Comparison of ENCODE assay signal across 13 cellular contexts in the genomic region with DNA sequence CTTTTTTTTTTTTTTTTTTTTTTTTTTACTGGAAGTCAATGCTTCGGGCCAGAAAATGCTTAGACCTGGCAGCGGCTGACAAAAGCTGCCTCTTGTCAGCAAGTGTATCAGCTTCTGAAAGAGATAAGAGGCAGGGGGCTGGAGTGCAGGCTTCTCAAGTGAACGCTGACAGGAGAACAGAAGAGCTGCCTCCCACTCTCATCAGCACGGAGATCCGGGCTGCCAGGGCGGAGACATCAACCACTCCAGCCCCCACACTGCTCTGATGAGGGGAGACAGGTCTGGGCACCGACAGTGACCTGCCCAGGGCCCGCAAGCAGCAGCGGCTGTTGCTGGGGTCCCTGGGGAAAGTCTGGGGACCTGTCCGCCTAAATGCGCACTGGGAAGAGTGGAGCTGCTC. TPM values are rescaled to one million over a fixed set of nuclear protein-coding genes. Genes with fewer than 3 reads are reported as not detected.
DNase-seq lines count a peak whose midpoint lies in the region; TF ChIP-seq lines count a peak whose summit lies in the region.
"Had no signal": no experiment of that assay in that cellular context is flagged by ENCODE, and none has a peak within 500 bp of the region (broad histone marks: within the 10 kb centered on the region; RNA-seq: fewer than 3 reads in every experiment).

No MANE protein-coding gene starts in this region.

- H3K4me1 ChIP-seq in mammary epithelial cell (ENCODE audit: insufficient read depth, low read length) = peaks cover 13% of the 10 kb centered on the region
- H3K4me1 ChIP-seq in breast epithelium = no peaks in the 10 kb centered on the region
- H3K4me1 ChIP-seq in NT2/D1 (ENCODE audit: insufficient read depth, insufficient read length) = peaks cover 4% of the 10 kb centered on the region

- no peak for TF ChIP-seq CTCF in mammary epithelial cell (conservative IDR thresholded peaks at IDR 0.05 in 1 of 2, IDR thresholded peaks at IDR 0.05 in 1 of 2; ENCODE audit: extremely low read depth in 1 of 2, insufficient read depth in 1 of 2, low read depth in 1 of 2, low read length in 2 of 2)
- TF ChIP-seq CTCF in breast epithelium (IDR thresholded peaks at IDR 0.05) = no peak

- BruUV-seq in mammary epithelial cell (replicated peaks; lab: Mats Ljungman, UMichigan) = no TSS peak

- no peaks in the 10 kb centered on the region for H3K79me2 ChIP-seq in mammary epithelial cell (ENCODE audit: insufficient read depth, low read length)

- H3K36me3 ChIP-seq in mammary epithelial cell (ENCODE audit: insufficient read depth, low read length) (no peaks in the 10 kb centered on the region), breast epithelium (no peaks in the 10 kb centered on the region), NT2/D1 (ENCODE audit: insufficient read depth, insufficient read length, low read length) (no peaks in the 10 kb centered on the region), MG63 (no peaks in the 10 kb centered on the region)

- dilution Hi-C loops in mammary epithelial cell (cut with HindIII; ENCODE audit: low sequenced_read_pairs) = loop anchor here (10.0 kb wide), 1 partner anchor 64 kb away; no protein-coding TSS in a partner anchor

- no peaks in the 10 kb centered on the region for H3K9me3 ChIP-seq in mammary epithelial cell (replicated peaks; ENCODE audit: insufficient read depth, low read length)
- peaks cover 5 to 28% of the 10 kb centered on the region in 2 donors for H3K9me3 ChIP-seq in breast epithelium
- H3K9me3 ChIP-seq in NT2/D1 (ENCODE audit: insufficient read depth, low read length) = peaks cover 27% of the 10 kb centered on the region
- H3K9me3 ChIP-seq in MG63 = peaks cover 2% of the 10 kb centered on the region; the same call in 1 of the 2 replicates

- CTCF ChIA-PET in mammary epithelial cell (lab: Charles Lee; ENCODE audit: low non-redundant PET) = no interaction called here

- no peak for TF ChIP-seq POLR2A in breast epithelium (IDR thresholded peaks at IDR 0.05)

- intact Hi-C loops in mammary epithelial cell (cut with micrococcal nuclease) (no loop called here), breast epithelium (cut with DNase I; ENCODE audit: low total_unique reads) (no loop called here)

- H3K27ac ChIP-seq in mammary epithelial cell (ENCODE audit: insufficient read depth, low read depth, low read length) (no peak overlapping the region), breast epithelium (no peak overlapping the region)

- H3K4me3 ChIP-seq in mammary epithelial cell (replicated peaks in 1 of 3; ENCODE audit: insufficient read depth in 1 of 3, low read depth in 2 of 3, low read length in 3 of 3) (no peak overlapping the region), breast epithelium (no peak overlapping the region), NT2/D1 (ENCODE audit: insufficient read length, low read depth) (peak overlapping the region; percentile 9), MG63 (no peak overlapping the region)

- H3K9ac ChIP-seq in mammary epithelial cell (ENCODE audit: insufficient read depth, low read length) (no peak overlapping the region), NT2/D1 (ENCODE audit: insufficient read length, low read depth) (peak overlapping the region; percentile 37)

- no peak overlapping the region for H3K4me2 ChIP-seq in mammary epithelial cell (ENCODE audit: insufficient read depth, low read depth, low read length)

- 35% methylated on average over 8 of the region's 11 CpGs for WGBS in mammary epithelial cell (ENCODE audit: low coverage, missing lambda C conversion rate)

- in situ Hi-C loops in mammary epithelial cell (cut with MboI; ENCODE audit: low sequenced_read_pairs in 2 of 2) = loop anchor here in 1 of 2 donors (5.0 kb wide), 1 partner anchor 137 kb away; no protein-coding TSS in a partner anchor

- H2AFZ ChIP-seq in mammary epithelial cell (ENCODE audit: low read depth, low read length) = peak overlapping the region; percentile 42

- H4K20me1 ChIP-seq in mammary epithelial cell (ENCODE audit: insufficient read depth, low read length) = no peaks in the 10 kb centered on the region

- H3K27me3 ChIP-seq in mammary epithelial cell (ENCODE audit: insufficient read depth, low read length) (no peaks in the 10 kb centered on the region), breast epithelium (peaks cover 0 to 29% of the 10 kb centered on the region in 2 donors), NT2/D1 (ENCODE audit: insufficient read depth, insufficient read length) (peaks cover 8% of the 10 kb centered on the region), MG63 (no peaks in the 10 kb centered on the region)

- no peak for DNase-seq in mammary epithelial cell
- DNase-seq in breast epithelium (ENCODE audit: low spot score in 2 of 2) = no peak
- DNase-seq in NT2/D1 (ENCODE audit: low read depth, low spot score) = no peak
- peak; percentile 64 for DNase-seq in left kidney (ENCODE audit: low read depth, low spot score)
- DNase-seq in ureter (ENCODE audit: low spot score) = peak; percentile 36
- no peak for DNase-seq in SW480 (ENCODE audit: low spot score)
- DNase-seq in MG63 = no peak
- DNase-seq: C1 segment of cervical spinal cord, GOT3, KBM-7, NCI-H1436, NCI-H2029, NCI-H524 had no signal

RNA-seq across cellular contexts. Expression of a gene that starts 9.4 kb away (rescaled TPM):
- total RNA-seq in mammary epithelial cell = not detected
- polyA plus RNA-seq in mammary epithelial cell = 0.08 TPM
- polyA minus RNA-seq in mammary epithelial cell = 0.98 TPM
- total RNA-seq in breast epithelium = under 1 TPM; under 0.01 to 0.33 (median 0.29) TPM
- total RNA-seq in ureter = 3.5 TPM
- total RNA-seq in MG63 (2014; rRNA removed; shearing (Covaris generic); ENCODE audit: low replicate concordance) = not detected in 2 replicates

Comparison
In these comparisons a context has a peak if more than half of its experiments do, and no peak if none do; other contexts are left out.
1. DNase-seq: peak in left kidney (single experiment) and ureter (single experiment); none in mammary epithelial cell (single experiment), breast epithelium (0 of 2), NT2/D1 (single experiment), SW480 (single experiment) and MG63 (single experiment).